ENCODE assay signal across 8 cellular contexts in the genomic region with DNA sequence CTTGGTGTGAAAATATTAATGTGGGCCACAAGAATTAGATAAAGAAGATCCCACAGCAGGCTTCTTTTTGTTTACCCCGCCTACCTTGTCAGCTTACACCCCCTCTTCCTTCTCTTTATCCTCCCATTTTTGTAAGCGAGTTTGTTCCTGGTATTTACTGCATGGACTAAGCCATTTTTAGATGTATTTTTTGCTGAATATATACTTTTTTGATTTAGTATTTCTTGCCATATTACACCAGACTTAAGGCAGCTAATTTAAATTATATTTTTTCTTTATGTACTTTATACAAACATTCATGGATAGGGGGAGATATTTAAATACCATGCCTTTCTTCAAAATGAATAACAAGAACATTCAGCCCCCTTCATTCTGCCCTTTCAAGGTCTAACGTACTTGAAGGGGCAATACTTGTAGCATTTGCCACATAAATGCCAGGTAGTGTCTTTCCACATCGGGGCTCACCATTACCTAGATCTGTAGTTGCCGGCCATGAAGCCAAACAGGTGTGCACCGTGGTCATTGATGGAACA.
A peak's percentile ranks its signal among the peaks of the same experiment; 100 is the strongest.
DNase-seq lines count a peak whose midpoint lies in the region; ATAC-seq and TF ChIP-seq lines count a peak whose summit lies in the region.

No MANE protein-coding gene starts in this region.

- peak overlapping the region; percentile 88 for H2AFZ ChIP-seq in SK-N-SH (ENCODE audit: low read depth)

- peaks cover 11% of the 10 kb centered on the region for H3F3A ChIP-seq in SK-N-SH (replicated peaks; ENCODE audit: insufficient read depth)

- POLR2A ChIA-PET in SK-N-SH (lab: Yijun Ruan, JAX) (no interaction called here), GM10248 (lab: Yijun Ruan, JAX) (no interaction called here)
- POLR2A ChIA-PET in activated CD4-positive, alpha-beta memory T cell treated with anti-CD3 and anti-CD28 coated beads, Interleukin-2, amount 10 ng/mL, durations not matched to agents 7 days and 5 days (lab: Charles Lee) = interaction anchor here (0.7 to 2.7 kb wide), 6 partner anchors 157 to 1213 kb away, joined by 3 to 25 read pairs (median 10); no protein-coding TSS in a partner anchor

- 41% methylated on average over 6 of the region's 6 CpGs for WGBS in SK-N-SH (ENCODE audit: low lambda C conversion rate)

- CTCF ChIA-PET in SK-N-SH (lab: Yijun Ruan, JAX) = interaction anchor here (0.7 to 2.0 kb wide), 5 partner anchors 14 to 205 kb away, joined by 4 to 16 read pairs (median 8); no protein-coding TSS in a partner anchor
- CTCF ChIA-PET in activated CD4-positive, alpha-beta memory T cell treated with anti-CD3 and anti-CD28 coated beads, Interleukin-2, amount 10 ng/mL, durations not matched to agents 7 days and 5 days (lab: Charles Lee) = interaction anchor here (0.7 kb wide), 1 partner anchor 14 kb away, joined by 3 read pairs; no protein-coding TSS in a partner anchor
- CTCF ChIA-PET in GM10248 (lab: Yijun Ruan, JAX) = interaction anchor here (1.1 kb wide), 1 partner anchor 13 kb away, joined by 3 read pairs; no protein-coding TSS in a partner anchor

- peak overlapping the region; percentile 60 to 61 for H3K4me3 ChIP-seq in SK-N-SH (ENCODE audit: low read depth in 2 of 2, low read length in 1 of 2)
- peak overlapping the region; percentile 50 for H3K4me3 ChIP-seq in iPS-11a (ENCODE audit: low read depth, low read length)

- peak overlapping the region; percentile 85 for H3K4me3 Mint-ChIP-seq in activated CD4-positive, alpha-beta memory T cell treated with anti-CD3 and anti-CD28 coated beads, Interleukin-2, amount 10 ng/mL, durations not matched to agents 7 days and 5 days
- peak overlapping the region; percentile 30 to 64 for H3K4me3 Mint-ChIP-seq in stimulated activated naive CD8-positive, alpha-beta T cell treated with anti-CD3 and anti-CD28 coated beads, Interleukin-15, amount 100 ng/mL, for 72 hours

- peak overlapping the region; percentile 44 for H3K9ac ChIP-seq in SK-N-SH

- peaks cover 7 to 22% of the 10 kb centered on the region in 2 experiments; a peak in 3 of 4 replicates for H3K4me1 ChIP-seq in SK-N-SH (ENCODE audit: control insufficient read depth in 1 of 2, insufficient read depth in 2 of 2, low read depth in 1 of 2, low read length in 1 of 2)

- H3K27ac ChIP-seq in SK-N-SH (ENCODE audit: low read depth in 2 of 2, low read length in 1 of 2) = peak overlapping the region; percentile 53 to 96; a peak in 3 of 4 replicates

- peaks cover 22% of the 10 kb centered on the region for H3K36me3 Mint-ChIP-seq in activated CD4-positive, alpha-beta memory T cell treated with anti-CD3 and anti-CD28 coated beads, Interleukin-2, amount 10 ng/mL, durations not matched to agents 7 days and 5 days (ENCODE audit: low read depth)

- DNase-seq in SK-N-SH = no peak
- DNase-seq in activated CD4-positive, alpha-beta memory T cell treated with anti-CD3 and anti-CD28 coated beads, Interleukin-2, amount 10 ng/mL, durations not matched to agents 7 days and 5 days = no peak
- DNase-seq in stimulated activated naive CD8-positive, alpha-beta T cell treated with anti-CD3 and anti-CD28 coated beads, Interleukin-15, amount 100 ng/mL, for 72 hours = no peak
- no peak for DNase-seq in GM10248 (ENCODE audit: extremely low spot score)
- DNase-seq in stimulated activated CD4-positive, alpha-beta T cell treated with anti-CD3 and anti-CD28 coated beads, Interleukin-4, amount 100 ng/mL, for 4 hours = no peak

- H3K9me3 Mint-ChIP-seq in activated CD4-positive, alpha-beta memory T cell treated with anti-CD3 and anti-CD28 coated beads, Interleukin-2, amount 10 ng/mL, durations not matched to agents 7 days and 5 days = no peaks in the 10 kb centered on the region
- H3K9me3 Mint-ChIP-seq in stimulated activated naive CD8-positive, alpha-beta T cell treated with anti-CD3 and anti-CD28 coated beads, Interleukin-15, amount 100 ng/mL, for 72 hours = no peaks in the 10 kb centered on the region

- no peaks in the 10 kb centered on the region for H3K9me2 ChIP-seq in SK-N-SH

- TF ChIP-seq RAD21 in SK-N-SH (IDR thresholded peaks at IDR 0.05; ENCODE audit: low read length) = no peak

- no peak for TF ChIP-seq EP300 in SK-N-SH (IDR thresholded peaks at IDR 0.05; ENCODE audit: borderline replicate concordance in 1 of 2, low read depth in 1 of 2, low read length in 1 of 2)

- no peaks in the 10 kb centered on the region for H4K20me1 ChIP-seq in SK-N-SH (ENCODE audit: insufficient read depth)

- TF ChIP-seq CTCF in SK-N-SH (IDR thresholded peaks at IDR 0.05) (no peak), GM10248 (IDR thresholded peaks at IDR 0.05; ENCODE audit: control extremely low read depth, extremely low read depth, low read depth, missing control alignments) (no peak)

- H3K9me3 ChIP-seq in SK-N-SH = no peaks in the 10 kb centered on the region

- ATAC-seq in SK-N-SH treated with all-trans-retinoic acid at 6 μM for 48 hours (no peak), HG03159 (IDR thresholded peaks at IDR 0.05; ENCODE audit: unreplicated experiment) (no peak)
- ATAC-seq in stimulated activated naive CD8-positive, alpha-beta T cell treated with anti-CD3 and anti-CD28 coated beads, Interleukin-15, amount 100 ng/mL, for 72 hours = no peak

- peaks cover 13% of the 10 kb centered on the region; the same call in 1 of the 2 replicates for H3K79me2 ChIP-seq in SK-N-SH (ENCODE audit: insufficient read depth)

- no peaks in the 10 kb centered on the region for H3K36me3 ChIP-seq in SK-N-SH (replicated peaks in 1 of 2; ENCODE audit: control insufficient read depth in 1 of 2, insufficient read depth in 2 of 2, low read length in 1 of 2)

- H3K4me1 Mint-ChIP-seq in activated CD4-positive, alpha-beta memory T cell treated with anti-CD3 and anti-CD28 coated beads, Interleukin-2, amount 10 ng/mL, durations not matched to agents 7 days and 5 days = peaks cover 43% of the 10 kb centered on the region
- peaks cover 63% of the 10 kb centered on the region for H3K4me1 Mint-ChIP-seq in stimulated activated naive CD8-positive, alpha-beta T cell treated with anti-CD3 and anti-CD28 coated beads, Interleukin-15, amount 100 ng/mL, for 72 hours

- no peaks in the 10 kb centered on the region for H3K27me3 ChIP-seq in SK-N-SH (ENCODE audit: insufficient read depth)

- peak overlapping the region; percentile 59 for H3K27ac Mint-ChIP-seq in activated CD4-positive, alpha-beta memory T cell treated with anti-CD3 and anti-CD28 coated beads, Interleukin-2, amount 10 ng/mL, durations not matched to agents 7 days and 5 days
- H3K27ac Mint-ChIP-seq in stimulated activated naive CD8-positive, alpha-beta T cell treated with anti-CD3 and anti-CD28 coated beads, Interleukin-15, amount 100 ng/mL, for 72 hours = no peak overlapping the region

- H3K27me3 Mint-ChIP-seq in activated CD4-positive, alpha-beta memory T cell treated with anti-CD3 and anti-CD28 coated beads, Interleukin-2, amount 10 ng/mL, durations not matched to agents 7 days and 5 days = no peaks in the 10 kb centered on the region
- H3K27me3 Mint-ChIP-seq in stimulated activated naive CD8-positive, alpha-beta T cell treated with anti-CD3 and anti-CD28 coated beads, Interleukin-15, amount 100 ng/mL, for 72 hours = no peaks in the 10 kb centered on the region

- H3K4me2 ChIP-seq in SK-N-SH = peak overlapping the region; percentile 92

TF ChIP-seq in SK-N-SH, 30 proteins besides CTCF, POLR2A, EP300 and RAD21 (continues in another document):
- TF ChIP-seq RXRA (IDR thresholded peaks at IDR 0.05; ENCODE audit: borderline replicate concordance, low read depth) = no peak
- TF ChIP-seq, protein P1, sequence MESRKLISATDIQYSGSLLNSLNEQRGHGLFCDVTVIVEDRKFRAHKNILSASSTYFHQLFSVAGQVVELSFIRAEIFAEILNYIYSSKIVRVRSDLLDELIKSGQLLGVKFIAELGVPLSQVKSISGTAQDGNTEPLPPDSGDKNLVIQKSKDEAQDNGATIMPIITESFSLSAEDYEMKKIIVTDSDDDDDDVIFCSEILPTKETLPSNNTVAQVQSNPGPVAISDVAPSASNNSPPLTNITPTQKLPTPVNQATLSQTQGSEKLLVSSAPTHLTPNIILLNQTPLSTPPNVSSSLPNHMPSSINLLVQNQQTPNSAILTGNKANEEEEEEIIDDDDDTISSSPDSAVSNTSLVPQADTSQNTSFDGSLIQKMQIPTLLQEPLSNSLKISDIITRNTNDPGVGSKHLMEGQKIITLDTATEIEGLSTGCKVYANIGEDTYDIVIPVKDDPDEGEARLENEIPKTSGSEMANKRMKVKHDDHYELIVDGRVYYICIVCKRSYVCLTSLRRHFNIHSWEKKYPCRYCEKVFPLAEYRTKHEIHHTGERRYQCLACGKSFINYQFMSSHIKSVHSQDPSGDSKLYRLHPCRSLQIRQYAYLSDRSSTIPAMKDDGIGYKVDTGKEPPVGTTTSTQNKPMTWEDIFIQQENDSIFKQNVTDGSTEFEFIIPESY (IDR thresholded peaks at IDR 0.05; ENCODE audit: borderline replicate concordance, low read depth) = no peak
- TF ChIP-seq EZH2phosphoT487 (IDR thresholded peaks at IDR 0.05; ENCODE audit: borderline replicate concordance, low read depth) = no peak
- TF ChIP-seq JUND (IDR thresholded peaks at IDR 0.05) = no peak
- TF ChIP-seq RCOR1 (IDR thresholded peaks at IDR 0.05; ENCODE audit: low read length) = no peak
- TF ChIP-seq SMC3 (IDR thresholded peaks at IDR 0.05; ENCODE audit: low read depth, low read length) = no peak

TF ChIP-seq in SK-N-SH treated with all-trans-retinoic acid at 6 μM for 48 hours, 23 proteins besides CTCF, POLR2A, EP300 and RAD21 (continues in another document):
- TF ChIP-seq PPARA (CRISPR knock-in tag; IDR thresholded peaks at IDR 0.05; ENCODE audit: borderline replicate concordance) (no peak), BACH2 (CRISPR knock-in tag; IDR thresholded peaks at IDR 0.05; ENCODE audit: borderline replicate concordance) (no peak), CSDC2 (CRISPR knock-in tag; IDR thresholded peaks at IDR 0.05) (no peak), ISL1 (CRISPR knock-in tag; IDR thresholded peaks at IDR 0.05) (no peak), SNAI2 (CRISPR knock-in tag; IDR thresholded peaks at IDR 0.05) (no peak), TCF4 (CRISPR knock-in tag; IDR thresholded peaks at IDR 0.05; ENCODE audit: borderline replicate concordance) (no peak)
- TF ChIP-seq, protein P2, sequence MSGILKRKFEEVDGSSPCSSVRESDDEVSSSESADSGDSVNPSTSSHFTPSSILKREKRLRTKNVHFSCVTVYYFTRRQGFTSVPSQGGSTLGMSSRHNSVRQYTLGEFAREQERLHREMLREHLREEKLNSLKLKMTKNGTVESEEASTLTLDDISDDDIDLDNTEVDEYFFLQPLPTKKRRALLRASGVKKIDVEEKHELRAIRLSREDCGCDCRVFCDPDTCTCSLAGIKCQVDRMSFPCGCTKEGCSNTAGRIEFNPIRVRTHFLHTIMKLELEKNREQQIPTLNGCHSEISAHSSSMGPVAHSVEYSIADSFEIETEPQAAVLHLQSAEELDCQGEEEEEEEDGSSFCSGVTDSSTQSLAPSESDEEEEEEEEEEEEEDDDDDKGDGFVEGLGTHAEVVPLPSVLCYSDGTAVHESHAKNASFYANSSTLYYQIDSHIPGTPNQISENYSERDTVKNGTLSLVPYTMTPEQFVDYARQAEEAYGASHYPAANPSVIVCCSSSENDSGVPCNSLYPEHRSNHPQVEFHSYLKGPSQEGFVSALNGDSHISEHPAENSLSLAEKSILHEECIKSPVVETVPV (CRISPR knock-in tag; IDR thresholded peaks at IDR 0.05) = no peak
